Comparison of ENCODE assay signal across 30 cellular contexts in genomic region chrX:57899064-57899463, GRCh38. TPM values are rescaled to one million over a fixed set of nuclear protein-coding genes. Genes with fewer than 3 reads are reported as not detected.
"Had no signal": no experiment of that assay in that cellular context is flagged by ENCODE, and none has a peak within 500 bp of the region (broad histone marks: within the 10 kb centered on the region; RNA-seq: fewer than 3 reads in every experiment).

No MANE protein-coding gene starts in this region.

- H3K36me3 Mint-ChIP-seq: type B pancreatic cell had no signal

- H3K27me3 Mint-ChIP-seq: naive thymus-derived CD4-positive, alpha-beta T cell; stimulated activated memory B cell treated with anti-CD40 and anti-IgM and Interleukin-4, amounts not matched to agents 10 μg/mL and 1 μg/mL and 100 μg/mL, for 72 hours; stimulated activated naive CD8-positive, alpha-beta T cell treated with anti-CD3 and anti-CD28 coated beads, Interleukin-15, amount 100 ng/mL, for 72 hours; type B pancreatic cell had no signal

- H3K4me3 ChIP-seq: left lung, lower lobe of right lung, mucosa of descending colon, pancreas, prostate gland, sigmoid colon, spleen, tibial nerve, uterus had no signal

- H3K4me1 ChIP-seq: left lung, lower lobe of right lung, pancreas, prostate gland, uterus had no signal

- H3K27me3 ChIP-seq: left lung, pancreas, sigmoid colon, spleen, tibial nerve, uterus had no signal

- H3K9me3 Mint-ChIP-seq: natural killer cell treated with Interleukin-12 subunit alpha and Interleukin-12 subunit beta and Interleukin-15 and Interleukin-18, amount 100 ng/mL, for 72 hours; type B pancreatic cell had no signal

- H3K27ac Mint-ChIP-seq: naive thymus-derived CD4-positive, alpha-beta T cell; natural killer cell treated with Interleukin-12 subunit alpha and Interleukin-12 subunit beta and Interleukin-15 and Interleukin-18, amount 100 ng/mL, for 72 hours; stimulated activated memory B cell treated with anti-CD40 and anti-IgM and Interleukin-4, amounts not matched to agents 10 μg/mL and 1 μg/mL and 100 μg/mL, for 72 hours; stimulated activated naive CD8-positive, alpha-beta T cell treated with anti-CD3 and anti-CD28 coated beads, Interleukin-15, amount 100 ng/mL, for 72 hours; type B pancreatic cell had no signal

- H3K27ac ChIP-seq: left lung, lower lobe of right lung, pancreas, prostate gland, spleen, tibial nerve, uterus had no signal

- FAIRE-seq: keratinocyte had no signal

- H3K4me1 Mint-ChIP-seq: stimulated activated naive CD8-positive, alpha-beta T cell treated with anti-CD3 and anti-CD28 coated beads, Interleukin-15, amount 100 ng/mL, for 72 hours had no signal

- ATAC-seq: left colon; left lung; lower lobe of right lung; mucosa of descending colon; naive thymus-derived CD4-positive, alpha-beta T cell; natural killer cell treated with Interleukin-12 subunit alpha and Interleukin-12 subunit beta and Interleukin-15 and Interleukin-18, amount 100 ng/mL, for 72 hours; pancreas; right cardiac atrium; stimulated activated memory B cell treated with anti-CD40 and anti-IgM and Interleukin-4, amounts not matched to agents 10 μg/mL and 1 μg/mL and 100 μg/mL, for 72 hours; stimulated activated naive CD8-positive, alpha-beta T cell treated with anti-CD3 and anti-CD28 coated beads, Interleukin-15, amount 100 ng/mL, for 72 hours had no signal

- H3K4me3 Mint-ChIP-seq: naive thymus-derived CD4-positive, alpha-beta T cell; natural killer cell treated with Interleukin-12 subunit alpha and Interleukin-12 subunit beta and Interleukin-15 and Interleukin-18, amount 100 ng/mL, for 72 hours; stimulated activated memory B cell treated with anti-CD40 and anti-IgM and Interleukin-4, amounts not matched to agents 10 μg/mL and 1 μg/mL and 100 μg/mL, for 72 hours; stimulated activated naive CD8-positive, alpha-beta T cell treated with anti-CD3 and anti-CD28 coated beads, Interleukin-15, amount 100 ng/mL, for 72 hours; type B pancreatic cell had no signal

- H3K9me3 ChIP-seq: left lung, lower lobe of right lung, mucosa of descending colon, pancreas, prostate gland, sigmoid colon, tibial nerve, uterus had no signal

- H3K36me3 ChIP-seq: left lung, lower lobe of right lung, pancreas, prostate gland, sigmoid colon, spleen, tibial nerve, uterus had no signal

- DNase-seq: hippocampal formation; kidney glomerular epithelial cell; left colon; left lung; lower lobe of right lung; midbrain; mucosa of descending colon; naive thymus-derived CD4-positive, alpha-beta T cell; nucleus accumbens; pancreas; posterior cingulate gyrus; retina; right cardiac atrium; sigmoid colon; small intestine; spleen; stimulated activated CD4-positive, alpha-beta T cell treated with anti-CD3 and anti-CD28 coated beads, Interleukin-2, amount 100 ng/mL, for 48 hours; stimulated activated CD4-positive, alpha-beta T cell treated with anti-CD3 and anti-CD28 coated beads, Interleukin-4, amount 100 ng/mL, for 4 hours; stimulated activated CD8-positive, alpha-beta memory T cell treated with anti-CD3 and anti-CD28 coated beads, Interleukin-4, amount 100 ng/mL, for 48 hours; stimulated activated naive CD4-positive, alpha-beta T cell treated with Interleukin-2 at 50 U/mL for 16 hours; stimulated activated naive CD8-positive, alpha-beta T cell treated with anti-CD3 and anti-CD28 coated beads, Interleukin-15, amount 100 ng/mL, for 72 hours; substantia nigra; uterus had no signal

RNA-seq across cellular contexts. Expression of gene ZXDA, which starts 11.2 kb away (rescaled TPM):
- polyA plus RNA-seq: neural cell had no signal
